8 cellular contexts compared by ENCODE assay signal in genomic region chr11:125110506-125110905, GRCh38. TPM values are rescaled to one million over a fixed set of nuclear protein-coding genes. Genes with fewer than 3 reads are reported as not detected.
DNase-seq lines count a peak whose midpoint lies in the region; ATAC-seq and TF ChIP-seq lines count a peak whose summit lies in the region.

No MANE protein-coding gene starts in this region.

- H3K9me3 Mint-ChIP-seq in stimulated activated memory B cell treated with anti-CD40 and anti-IgM and Interleukin-4, amounts not matched to agents 10 μg/mL and 1 μg/mL and 100 μg/mL, for 72 hours = peaks cover 3% of the 10 kb centered on the region

- H3K4me3 ChIP-seq in SJSA1 (peak overlapping the region; percentile 64), fibroblast of pulmonary artery (replicated peaks; ENCODE audit: low read depth, low read length) (peak overlapping the region; percentile 87)

- intact Hi-C loops in head of caudate nucleus (cut with DNase I) = loop anchor here (5.0 kb wide), 1 partner anchor 158 kb away; the partner anchor contains the start of gene CCDC15

- peak overlapping the region; percentile 94 for H3K4me3 Mint-ChIP-seq in stimulated activated memory B cell treated with anti-CD40 and anti-IgM and Interleukin-4, amounts not matched to agents 10 μg/mL and 1 μg/mL and 100 μg/mL, for 72 hours

- no peaks in the 10 kb centered on the region for H3K36me3 ChIP-seq in SJSA1

- H3K27me3 Mint-ChIP-seq in stimulated activated memory B cell treated with anti-CD40 and anti-IgM and Interleukin-4, amounts not matched to agents 10 μg/mL and 1 μg/mL and 100 μg/mL, for 72 hours = no peaks in the 10 kb centered on the region

- ATAC-seq in stimulated activated memory B cell treated with anti-CD40 and anti-IgM and Interleukin-4, amounts not matched to agents 10 μg/mL and 1 μg/mL and 100 μg/mL, for 72 hours = no peak

- no peaks in the 10 kb centered on the region for H3K27me3 ChIP-seq in SJSA1 (replicated peaks)

- H3K27ac ChIP-seq in SJSA1 = no peak overlapping the region

- no peak for TF ChIP-seq CTCF in fibroblast of pulmonary artery (IDR thresholded peaks at IDR 0.05; ENCODE audit: low read length, missing control alignments)

- no peaks in the 10 kb centered on the region for H3K9me3 ChIP-seq in SJSA1 (replicated peaks)

- peaks cover 15% of the 10 kb centered on the region for H3K4me1 Mint-ChIP-seq in stimulated activated memory B cell treated with anti-CD40 and anti-IgM and Interleukin-4, amounts not matched to agents 10 μg/mL and 1 μg/mL and 100 μg/mL, for 72 hours

- H3K36me3 Mint-ChIP-seq in stimulated activated memory B cell treated with anti-CD40 and anti-IgM and Interleukin-4, amounts not matched to agents 10 μg/mL and 1 μg/mL and 100 μg/mL, for 72 hours = peaks cover 21% of the 10 kb centered on the region

- DNase-seq in activated CD4-positive, alpha-beta T cell treated with anti-CD3 and anti-CD28 coated beads for 48 hours = peak; percentile 19
- DNase-seq in activated CD4-positive, alpha-beta T cell treated with anti-CD3 and anti-CD28 coated beads, Interleukin-2, amount 50 U/mL, for 1 hour = no peak
- DNase-seq in SJSA1 (ENCODE audit: low read depth in 1 of 2, low spot score in 2 of 2) (no peak), fibroblast of pulmonary artery (ENCODE audit: low read depth) (no peak), putamen (ENCODE audit: low spot score) (no peak), head of caudate nucleus (no peak), SKM-1 (lab: John Stamatoyannopoulos, UW; ENCODE audit: unreplicated experiment) (no peak)

- peak overlapping the region; percentile 95 for H3K27ac Mint-ChIP-seq in stimulated activated memory B cell treated with anti-CD40 and anti-IgM and Interleukin-4, amounts not matched to agents 10 μg/mL and 1 μg/mL and 100 μg/mL, for 72 hours

- peaks cover 5% of the 10 kb centered on the region for H3K4me1 ChIP-seq in SJSA1 (replicated peaks)

RNA-seq across cellular contexts. Expression of gene TMEM218, which starts 0.9 kb away (rescaled TPM):
- 10.5 and 16.1 TPM in 2 replicates for total RNA-seq in SJSA1 (2014; rRNA removed; shearing (Covaris generic))

RNA-seq across cellular contexts. Expression of gene SLC37A2, which starts 47.4 kb away (rescaled TPM):
- total RNA-seq in SJSA1 (2014; rRNA removed; shearing (Covaris generic)) = 0.18 and 0.31 TPM in 2 replicates

RNA-seq across cellular contexts. Expression of gene PKNOX2, which starts 54.0 kb away (rescaled TPM):
- total RNA-seq in SJSA1 (2014; rRNA removed; shearing (Covaris generic)) = not detected in 2 replicates
